ENCODE assay signal across 18 cellular contexts in the genomic region with DNA sequence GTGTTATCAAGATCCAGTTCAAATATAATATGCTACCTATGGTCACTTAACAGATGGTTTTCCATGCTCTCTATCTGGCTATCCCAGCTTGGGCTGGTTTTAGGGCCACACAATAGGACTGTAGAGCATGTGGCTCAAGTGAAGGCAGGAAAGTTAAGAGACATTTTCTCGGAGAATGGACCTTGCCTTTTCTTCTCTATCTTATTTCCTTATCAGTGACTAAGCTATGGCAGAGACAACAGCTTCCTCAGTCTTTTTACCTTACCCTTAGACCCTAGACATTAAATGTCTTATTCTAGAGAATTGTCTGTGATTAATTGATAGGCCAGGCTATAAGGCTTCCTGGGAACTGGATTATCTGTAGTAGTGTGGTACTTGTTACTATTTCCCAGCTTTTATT. TPM values are rescaled to one million over a fixed set of nuclear protein-coding genes. Genes with fewer than 3 reads are reported as not detected.
A peak's percentile ranks its signal among the peaks of the same experiment; 100 is the strongest.
DNase-seq lines count a peak whose midpoint lies in the region; ATAC-seq and TF ChIP-seq lines count a peak whose summit lies in the region.
"Had no signal": no experiment of that assay in that cellular context is flagged by ENCODE, and none has a peak within 500 bp of the region (broad histone marks: within the 10 kb centered on the region; RNA-seq: fewer than 3 reads in every experiment).

No MANE protein-coding gene starts in this region.

- ATAC-seq in mucosa of descending colon (peak; percentile 38), GM19324 (IDR thresholded peaks at IDR 0.05; ENCODE audit: low FRiP score, unreplicated experiment) (no peak)
- ATAC-seq: HCT116 had no signal

- no peaks in the 10 kb centered on the region for H4K20me1 ChIP-seq in osteoblast (ENCODE audit: insufficient read depth, low read length)

- POLR2A ChIA-PET in Caco-2 (lab: Charles Lee), result no interaction called here

- no peaks in the 10 kb centered on the region for H3K36me3 ChIP-seq in Caco-2 (ENCODE audit: control insufficient read depth, insufficient read depth, low read length)
- H3K36me3 ChIP-seq in mucosa of descending colon (ENCODE audit: low read depth), result no peaks in the 10 kb centered on the region
- H3K36me3 ChIP-seq in osteoblast (ENCODE audit: insufficient read depth, low read length), result no peaks in the 10 kb centered on the region

- peak overlapping the region; percentile 34 for H3K27ac Mint-ChIP-seq in Caco-2 (ENCODE audit: unreplicated experiment)
- H3K27ac Mint-ChIP-seq: CD4-positive, alpha-beta T cell had no signal

- no peaks in the 10 kb centered on the region for H3K27me3 Mint-ChIP-seq in Caco-2 (ENCODE audit: insufficient read depth, unreplicated experiment)
- H3K27me3 Mint-ChIP-seq: CD4-positive, alpha-beta T cell; CD8-positive, alpha-beta memory T cell had no signal

- H3K4me1 ChIP-seq in Caco-2, result 0 out of 2 replicates have a peak, but pooled peaks cover 5% of the 10 kb centered on the region
- no peaks in the 10 kb centered on the region for H3K4me1 ChIP-seq in mucosa of descending colon (ENCODE audit: low read depth)
- no peaks in the 10 kb centered on the region for H3K4me1 ChIP-seq in osteoblast (ENCODE audit: insufficient read depth, low read length)

- no peaks in the 10 kb centered on the region for H3K79me2 ChIP-seq in osteoblast (ENCODE audit: insufficient read depth, low read length)

- TF ChIP-seq CTCF in Caco-2 (IDR thresholded peaks at IDR 0.05; ENCODE audit: insufficient read depth in 1 of 2, low read depth in 1 of 2, low read length in 1 of 2, severe bottlenecking in 1 of 2, unreplicated experiment in 1 of 2) (no peak), mucosa of descending colon (IDR thresholded peaks at IDR 0.05) (no peak), osteoblast (IDR thresholded peaks at IDR 0.05; ENCODE audit: extremely low read depth, low read depth, low read length) (no peak)

- no TSS peak for BruUV-seq in Caco-2 (replicated peaks; lab: Mats Ljungman, UMichigan)

- CTCF ChIA-PET in Caco-2 (lab: Charles Lee), result no interaction called here

- H3K9me3 Mint-ChIP-seq in Caco-2 (ENCODE audit: unreplicated experiment), result no peaks in the 10 kb centered on the region
- H3K9me3 Mint-ChIP-seq: CD4-positive, alpha-beta T cell; CD8-positive, alpha-beta memory T cell had no signal

- intact Hi-C loops in Caco-2 (cut with micrococcal nuclease; ENCODE audit: unreplicated experiment) (no loop called here), mucosa of descending colon (cut with DNase I, micrococcal nuclease) (no loop called here)

- H3K27me3 ChIP-seq in Caco-2 (replicated peaks; ENCODE audit: control insufficient read depth, insufficient read depth, low read length), result no peaks in the 10 kb centered on the region
- H3K27me3 ChIP-seq in osteoblast (ENCODE audit: insufficient read depth, low read length), result peaks cover 7% of the 10 kb centered on the region

- H3K4me3 ChIP-seq in Caco-2 (ENCODE audit: low read depth, low read length), result no peak overlapping the region
- H3K4me3 ChIP-seq in mucosa of descending colon, result no peak overlapping the region
- no peak overlapping the region for H3K4me3 ChIP-seq in osteoblast (ENCODE audit: insufficient read depth, low read length)
- H3K4me3 ChIP-seq: GM23248 had no signal

- DNase-seq in Caco-2, result no peak
- peak; percentile 7 for DNase-seq in OCI-M1 (lab: John Stamatoyannopoulos, UW)
- DNase-seq in dermis blood vessel endothelial cell, result peak; percentile 3
- no peak for DNase-seq in mucosa of descending colon
- no peak for DNase-seq in C1 segment of cervical spinal cord (lab: John Stamatoyannopoulos, UW)
- no peak for DNase-seq in osteoblast (ENCODE audit: insufficient read length, low spot score, missing footprints)
- DNase-seq: Calu3; CD4-positive, alpha-beta T cell; CD8-positive, alpha-beta memory T cell; DMS53; DMS79 treated with DMSO at 0.1 percent for 48 hours; GF-D8; GM23248; H7 had no signal

- no peaks in the 10 kb centered on the region for H3K36me3 Mint-ChIP-seq in Caco-2 (ENCODE audit: insufficient read depth, unreplicated experiment)

- H3K4me2 ChIP-seq in osteoblast (ENCODE audit: insufficient read depth, low read length), result no peak overlapping the region

- no peak overlapping the region for H3K27ac ChIP-seq in osteoblast (ENCODE audit: low read depth, low read length)
- H3K27ac ChIP-seq: C4-2B, GM23248 had no signal

- H3K4me1 Mint-ChIP-seq in Caco-2 (ENCODE audit: low read depth, unreplicated experiment), result no peaks in the 10 kb centered on the region

- H3K4me3 Mint-ChIP-seq in Caco-2 (ENCODE audit: unreplicated experiment), result no peak overlapping the region
- H3K4me3 Mint-ChIP-seq: CD4-positive, alpha-beta T cell had no signal

- H3K9me3 ChIP-seq in Caco-2 (no peaks in the 10 kb centered on the region), mucosa of descending colon (no peaks in the 10 kb centered on the region), osteoblast (ENCODE audit: low read depth, low read length) (no peaks in the 10 kb centered on the region)

- no peak overlapping the region for H2AFZ ChIP-seq in osteoblast (ENCODE audit: low read length)
- H2AFZ ChIP-seq: GM23248 had no signal

RNA-seq across cellular contexts. Expression of gene CD101, which starts 28.1 kb away (rescaled TPM):
- total RNA-seq in Caco-2 (2022) (0.16 and 0.86 TPM in 2 replicates), dermis blood vessel endothelial cell (0.17 and 0.19 TPM in 2 replicates), mucosa of descending colon (1 to 10 TPM; 4.6 to 6.1 (median 4.7) TPM), osteoblast (under 0.01 TPM in 2 replicates)
- total RNA-seq: A172, GM23248 had no signal

RNA-seq across cellular contexts. Expression of gene TTF2, which starts 30.4 kb away (rescaled TPM):
- total RNA-seq in Caco-2 (2022) (31.9 and 33.4 TPM in 2 replicates), dermis blood vessel endothelial cell (14.3 and 21.9 TPM in 2 replicates), mucosa of descending colon (10 to 100 TPM; 21.5 to 35.4 (median 30.2) TPM), osteoblast (5.4 and 9.1 TPM in 2 replicates)

Comparison
In these comparisons a context has a peak if more than half of its experiments do, and no peak if none do; other contexts are left out.
1. DNase-seq: peak in OCI-M1 (single experiment) and dermis blood vessel endothelial cell (single experiment); none in Caco-2 (0 of 2), mucosa of descending colon (0 of 3), C1 segment of cervical spinal cord (0 of 14) and osteoblast (single experiment).